Comparison of ENCODE assay signal across 30 cellular contexts in genomic region chr11:96447711-96448110, GRCh38.
"Had no signal": no experiment of that assay in that cellular context is flagged by ENCODE, and none has a peak within 500 bp of the region (broad histone marks: within the 10 kb centered on the region; RNA-seq: fewer than 3 reads in every experiment).

No MANE protein-coding gene starts in this region.

- H3K4me3 Mint-ChIP-seq: activated B cell treated with CpG ODN at 0.5 μM for 24 hours; activated CD8-positive, alpha-beta T cell treated with anti-CD3 and anti-CD28 coated beads for 36 hours; activated naive CD8-positive, alpha-beta T cell; activated T-cell treated with anti-CD3 and anti-CD28 coated beads, Interleukin-2, amount 50 U/mL, for 4 hours; activated T-helper 17 cell treated with anti-CD3 and anti-CD28 coated beads, Interleukin-2, amount 50 U/mL, for 72 hours; central memory CD8-positive, alpha-beta T cell; dendritic cell treated with granulocyte-macrophage colony-stimulating factor and Interleukin-4, amounts not matched to agents 40 ng/mL and 50 ng/mL, for 4 days; endodermal cell; T-helper 2 cell treated with Interferon-gamma antibody and Interleukin-4, amounts not matched to agents 5 μg/mL and 100 μg/mL, for 36 hours had no signal

- H3K4me3 ChIP-seq: body of pancreas, coronary artery, dorsolateral prefrontal cortex had no signal

- H3K4me1 ChIP-seq: body of pancreas had no signal

- H3K4me1 Mint-ChIP-seq: activated B cell treated with CpG ODN at 0.5 μM for 24 hours; activated T-helper 17 cell treated with anti-CD3 and anti-CD28 coated beads, Interleukin-2, amount 50 U/mL, for 72 hours; central memory CD8-positive, alpha-beta T cell; endodermal cell had no signal

- H3K27me3 Mint-ChIP-seq: dendritic cell treated with granulocyte-macrophage colony-stimulating factor and Interleukin-4, amounts not matched to agents 40 ng/mL and 50 ng/mL, for 4 days had no signal

- H3K9me3 ChIP-seq: body of pancreas had no signal

- ATAC-seq: activated CD4-positive, CD25-positive, alpha-beta regulatory T cell treated with anti-CD3 and anti-CD28 coated beads, Interleukin-2, amount 50 U/mL, for 24 hours; activated CD8-positive, alpha-beta T cell treated with anti-CD3 and anti-CD28 coated beads for 36 hours; activated T-cell treated with anti-CD3 and anti-CD28 coated beads, Interleukin-2, amount 50 U/mL, for 4 hours; activated T-helper 17 cell treated with anti-CD3 and anti-CD28 coated beads, Interleukin-2, amount 50 U/mL, for 72 hours; body of pancreas; esophagus mucosa; T-helper 17 cell had no signal

- H3K27me3 ChIP-seq: body of pancreas, dorsolateral prefrontal cortex had no signal

- H3K27ac Mint-ChIP-seq: activated B cell treated with CpG ODN at 0.5 μM for 24 hours; activated CD8-positive, alpha-beta T cell treated with anti-CD3 and anti-CD28 coated beads for 36 hours; activated naive CD8-positive, alpha-beta T cell; activated T-helper 17 cell treated with anti-CD3 and anti-CD28 coated beads, Interleukin-2, amount 50 U/mL, for 72 hours; dendritic cell treated with granulocyte-macrophage colony-stimulating factor and Interleukin-4, amounts not matched to agents 40 ng/mL and 50 ng/mL, for 4 days; endodermal cell; T-helper 17 cell; T-helper 2 cell treated with Interferon-gamma antibody and Interleukin-4, amounts not matched to agents 5 μg/mL and 100 μg/mL, for 36 hours had no signal

- H3K36me3 Mint-ChIP-seq: activated naive CD8-positive, alpha-beta T cell had no signal

- H3K36me3 ChIP-seq: WERI-Rb-1 had no signal

- H3K9me3 Mint-ChIP-seq: activated B cell treated with CpG ODN at 0.5 μM for 24 hours; activated CD8-positive, alpha-beta T cell treated with anti-CD3 and anti-CD28 coated beads for 36 hours; activated T-cell treated with anti-CD3 and anti-CD28 coated beads, Interleukin-2, amount 50 U/mL, for 4 hours; activated T-helper 17 cell treated with anti-CD3 and anti-CD28 coated beads, Interleukin-2, amount 50 U/mL, for 72 hours; central memory CD8-positive, alpha-beta T cell; dendritic cell treated with granulocyte-macrophage colony-stimulating factor and Interleukin-4, amounts not matched to agents 40 ng/mL and 50 ng/mL, for 4 days; endodermal cell; T-helper 2 cell treated with Interferon-gamma antibody and Interleukin-4, amounts not matched to agents 5 μg/mL and 100 μg/mL, for 36 hours had no signal

- DNase-seq: activated B cell treated with CpG ODN at 0.5 μM for 24 hours; activated CD4-positive, alpha-beta T cell treated with anti-CD3 and anti-CD28 coated beads for 48 hours; activated CD4-positive, alpha-beta T cell treated with anti-CD3 and anti-CD28 coated beads, Interleukin-2, amount 50 U/mL, for 1 hour; activated CD4-positive, alpha-beta T cell treated with anti-CD3 and anti-CD28 coated beads, Interleukin-2, amount 50 U/mL, for 48 hours; activated CD8-positive, alpha-beta memory T cell treated with anti-CD3 and anti-CD28 coated beads for 24 hours; activated CD8-positive, alpha-beta T cell treated with anti-CD3 and anti-CD28 coated beads for 36 hours; activated effector memory CD4-positive, alpha-beta T cell treated with Interleukin-2 at 50 U/mL for 16 hours; activated gamma-delta T cell treated with Interleukin-2 at 50 U/mL for 16 hours; activated naive CD4-positive, alpha-beta T cell treated with anti-CD3 and anti-CD28 coated beads, Interleukin-2, amount 50 U/mL, for 16 hours; activated naive CD4-positive, alpha-beta T cell treated with Interleukin-2 at 50 U/mL for 16 hours; activated T-cell treated with anti-CD3 and anti-CD28 coated beads, Interleukin-2, amount 50 U/mL, for 4 hours; amygdala; aorta; body of pancreas; dorsolateral prefrontal cortex; effector memory CD4-positive, alpha-beta T cell; endodermal cell; foreskin fibroblast; T-helper 1 cell; T-helper 17 cell; T1000; WERI-Rb-1 had no signal

- H3K27ac ChIP-seq: body of pancreas, coronary artery, dorsolateral prefrontal cortex, WERI-Rb-1 had no signal
